In the genomic region with DNA sequence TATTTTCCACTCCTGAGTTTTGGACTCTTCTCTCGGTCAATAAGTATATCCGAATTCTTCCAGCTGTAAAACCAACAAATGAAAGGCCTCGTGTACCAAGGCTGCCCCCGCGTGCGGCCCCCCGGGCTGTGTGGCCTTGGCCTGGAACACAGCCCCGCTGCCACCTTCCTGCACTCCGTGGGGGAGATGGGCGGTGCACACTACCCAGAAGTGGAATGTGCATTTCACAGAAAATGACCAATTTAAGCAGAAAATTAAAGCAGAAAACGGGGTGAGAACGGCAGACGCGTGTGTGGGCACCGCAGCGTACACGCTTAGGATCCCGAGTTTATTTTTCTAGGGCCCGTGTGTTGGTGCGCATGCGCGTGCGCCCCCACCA, we compare ENCODE assay signal across 9 cellular contexts. TPM values are rescaled to one million over a fixed set of nuclear protein-coding genes. Genes with fewer than 3 reads are reported as not detected.
DNase-seq lines count a peak whose midpoint lies in the region; ATAC-seq, FAIRE-seq and TF ChIP-seq lines count a peak whose summit lies in the region.
"Had no signal": no experiment of that assay in that cellular context is flagged by ENCODE, and none has a peak within 500 bp of the region (broad histone marks: within the 10 kb centered on the region; RNA-seq: fewer than 3 reads in every experiment).

No MANE protein-coding gene starts in this region.

- DNase-seq in HFF-Myc (ENCODE audit: extremely low read depth, low read depth) (no peak), K562 (ENCODE audit: extremely low read depth in 1 of 4, low spot score in 3 of 4) (no peak), mesothelial cell of epicardium (ENCODE audit: low spot score in 2 of 2, unreplicated experiment in 2 of 2) (no peak), NCI-H146 (lab: John Stamatoyannopoulos, UW) (no peak), foreskin keratinocyte (no peak), hypothalamus (lab: John Stamatoyannopoulos, UW) (no peak)
- DNase-seq in stimulated activated naive CD8-positive, alpha-beta T cell treated with anti-CD3 and anti-CD28 coated beads, Interleukin-15, amount 100 ng/mL, for 72 hours = no peak
- no peak for DNase-seq in stimulated activated CD4-positive, alpha-beta T cell treated with anti-CD3 and anti-CD28 coated beads, Interleukin-15, amount 100 ng/mL, for 24 hours
- DNase-seq: NCI-H187 had no signal

- in situ Hi-C loops in K562 (cut with MboI) = no loop called here

- H3K9ac ChIP-seq in K562 (ENCODE audit: insufficient read depth in 1 of 2, low read depth in 2 of 2, low read length in 2 of 2) = no peak overlapping the region

- TF ChIP-seq EP300 in K562 (IDR thresholded peaks at IDR 0.05; ENCODE audit: low read length) = no peak

- H3K27me3 ChIP-seq in K562 (ENCODE audit: control insufficient read depth in 2 of 2, insufficient read depth in 2 of 2, low read length in 2 of 2) = peaks cover 0 to 22% of the 10 kb centered on the region in 2 experiments; a peak in 3 of 5 replicates
- peaks cover 14% of the 10 kb centered on the region for H3K27me3 ChIP-seq in foreskin keratinocyte

- peak overlapping the region; percentile 95 for H3K27ac Mint-ChIP-seq in mesothelial cell of epicardium
- peak overlapping the region in 1 of 2 donors; percentile 2 for H3K27ac Mint-ChIP-seq in stimulated activated naive CD8-positive, alpha-beta T cell treated with anti-CD3 and anti-CD28 coated beads, Interleukin-15, amount 100 ng/mL, for 72 hours

- TF ChIP-seq RAD21 in K562 (CRISPR knock-in tag; conservative IDR thresholded peaks at IDR 0.05 in 1 of 2, IDR thresholded peaks at IDR 0.05 in 1 of 2) = no peak

- H3K4me3 Mint-ChIP-seq in mesothelial cell of epicardium = peak overlapping the region; percentile 66
- peak overlapping the region; percentile 74 to 83 for H3K4me3 Mint-ChIP-seq in stimulated activated naive CD8-positive, alpha-beta T cell treated with anti-CD3 and anti-CD28 coated beads, Interleukin-15, amount 100 ng/mL, for 72 hours

- TF ChIP-seq POLR2A in K562 (conservative IDR thresholded peaks at IDR 0.05) = no peak

- H3K79me2 ChIP-seq in K562 (ENCODE audit: control insufficient read depth, insufficient read depth, low read length) = no peaks in the 10 kb centered on the region

- no peak for TF ChIP-seq CTCF in HFF-Myc (IDR thresholded peaks at IDR 0.05; ENCODE audit: low read depth, low read length, missing control alignments)
- no peak for TF ChIP-seq CTCF in K562 (IDR thresholded peaks at IDR 0.05 in 2 of 3, conservative IDR thresholded peaks at IDR 0.05 in 1 of 3; ENCODE audit: insufficient read depth in 2 of 3, low read depth in 1 of 3, low read length in 3 of 3)
- TF ChIP-seq CTCF in mesothelial cell of epicardium (IDR thresholded peaks at IDR 0.05; ENCODE audit: unreplicated experiment) = no peak
- TF ChIP-seq CTCF in foreskin keratinocyte (conservative IDR thresholded peaks at IDR 0.05) = no peak

- H3K4me1 Mint-ChIP-seq in mesothelial cell of epicardium = peaks cover 22% of the 10 kb centered on the region
- peaks cover 22% of the 10 kb centered on the region for H3K4me1 Mint-ChIP-seq in stimulated activated naive CD8-positive, alpha-beta T cell treated with anti-CD3 and anti-CD28 coated beads, Interleukin-15, amount 100 ng/mL, for 72 hours

- CTCF ChIA-PET in K562 (lab: Yijun Ruan, JAX; ENCODE audit: low intra/inter-chr PET ratio) = no interaction called here

- H3K4me1 ChIP-seq in K562 (replicated peaks in 1 of 2; ENCODE audit: control insufficient read depth in 2 of 2, insufficient read depth in 2 of 2, low read length in 2 of 2) = no peaks in the 10 kb centered on the region
- H3K4me1 ChIP-seq in foreskin keratinocyte = peaks cover 8% of the 10 kb centered on the region

- no peak overlapping the region for H3K27ac ChIP-seq in K562 (ENCODE audit: extremely low read depth, low read depth, low read length)
- H3K27ac ChIP-seq in foreskin keratinocyte = no peak overlapping the region

- WGBS in K562 (ENCODE audit: insufficient coverage, low coverage, missing lambda C conversion rate) = 10% methylated on average over 11 of the region's 23 CpGs

- H4K20me1 ChIP-seq in K562 (replicated peaks; ENCODE audit: control insufficient read depth, insufficient read depth, low read length) = no peaks in the 10 kb centered on the region

- H3K9me1 ChIP-seq in K562 (ENCODE audit: control insufficient read depth, insufficient read depth, low read length) = no peaks in the 10 kb centered on the region

- no peaks in the 10 kb centered on the region for H3K36me3 Mint-ChIP-seq in mesothelial cell of epicardium

- intact Hi-C loops in K562 (cut with micrococcal nuclease) = no loop called here

- ATAC-seq in K562 (no peak), foreskin keratinocyte (no peak)
- ATAC-seq in stimulated activated naive CD8-positive, alpha-beta T cell treated with anti-CD3 and anti-CD28 coated beads, Interleukin-15, amount 100 ng/mL, for 72 hours = no peak

- H3K4me3 ChIP-seq in HFF-Myc (replicated peaks; ENCODE audit: low read depth, low read length) = peak overlapping the region; percentile 54
- no peak overlapping the region for H3K4me3 ChIP-seq in K562

- H3K9me3 ChIP-seq in K562 (replicated peaks; ENCODE audit: control insufficient read depth, insufficient read depth, low read depth, low read length) = no peaks in the 10 kb centered on the region

- no peak overlapping the region for H3K4me2 ChIP-seq in K562 (ENCODE audit: insufficient read depth, low read length)

- no peaks in the 10 kb centered on the region for H3K9me3 Mint-ChIP-seq in mesothelial cell of epicardium
- H3K9me3 Mint-ChIP-seq in stimulated activated naive CD8-positive, alpha-beta T cell treated with anti-CD3 and anti-CD28 coated beads, Interleukin-15, amount 100 ng/mL, for 72 hours = no peaks in the 10 kb centered on the region

- no peak overlapping the region for H2AFZ ChIP-seq in K562 (ENCODE audit: low read depth, low read length)

- H3K27me3 Mint-ChIP-seq in mesothelial cell of epicardium (ENCODE audit: low read depth) = no peaks in the 10 kb centered on the region
- H3K27me3 Mint-ChIP-seq in stimulated activated naive CD8-positive, alpha-beta T cell treated with anti-CD3 and anti-CD28 coated beads, Interleukin-15, amount 100 ng/mL, for 72 hours = peaks cover 38% of the 10 kb centered on the region

- H3K36me3 ChIP-seq in K562 (ENCODE audit: control insufficient read depth, insufficient read depth, low read length) = no peaks in the 10 kb centered on the region

- POLR2A ChIA-PET in K562 (lab: Yijun Ruan, JAX) = no interaction called here

- FAIRE-seq in K562 (lab: Jason Lieb, UNC) = no peak

- BruUV-seq in K562 (replicated peaks; lab: Mats Ljungman, UMichigan) = no TSS peak

TF ChIP-seq in K562, 482 proteins besides CTCF, POLR2A, EP300 and RAD21:
- TF ChIP-seq NRF1 (conservative IDR thresholded peaks at IDR 0.05 in 1 of 2, IDR thresholded peaks at IDR 0.05 in 1 of 2) = peak; percentile 22 to 42; a peak in 2 of 4 replicates
- TF ChIP-seq CGGBP1 (CRISPR knock-in tag; IDR thresholded peaks at IDR 0.05) = no peak
TF ChIP-seq in K562: peak in this region for 1.

RNA-seq across cellular contexts. Expression of gene ZNF516, which starts 34.4 kb away (rescaled TPM):
- total RNA-seq in K562 (2011; cell fraction: chromatin; rRNA removed; ENCODE audit: low replicate concordance) = 0.11 and 0.21 TPM in 2 replicates
- 0.13 and 0.50 TPM in 2 replicates for total RNA-seq in K562 (2011; cell fraction: nucleolus; rRNA removed)
- total RNA-seq in K562 (2011; cell fraction: nucleoplasm; rRNA removed) = 0.15 and 0.23 TPM in 2 replicates
- total RNA-seq in K562 (2014; rRNA removed) (0.04 and 0.05 TPM in 2 replicates), K562 (2014; rRNA removed; fragmentation: Illumina TruSeq; extraction: Trizol) (0.03 TPM in 1 of 2 replicates, not detected in the other), K562 (2015; rRNA removed; fragmentation: Illumina TruSeq; extraction: Trizol) (0.04 TPM in 2 replicates), K562 (2021) (0.20 and 0.56 TPM in 2 replicates), mesothelial cell of epicardium (84.4 to 92.1 TPM (median 90.9 TPM) in 3 replicates), foreskin keratinocyte (11.7 and 14.6 TPM in 2 replicates)
- polyA plus RNA-seq in K562 (2011; rRNA removed) (0.11 TPM in 1 of 2 replicates, not detected in the other), K562 (2014; fragmentation: Illumina TruSeq; extraction: Trizol) (0.07 TPM in 1 of 2 replicates, not detected in the other), K562 (2014; fragmentation: Nextera tagmentation; extraction: Ambion mirVana) (not detected), K562 (2014; rRNA removed) (0.05 and 0.09 TPM in 2 replicates), foreskin keratinocyte (5.9 and 8.2 TPM in 2 replicates)
- 0.01 and 0.82 TPM in 2 replicates for polyA plus RNA-seq in K562 (2011; cell fraction: cytosol; rRNA removed)
- 0.03 and 0.31 TPM in 2 replicates for polyA plus RNA-seq in K562 (2011; cell fraction: nucleus; rRNA removed)
- polyA plus RNA-seq in K562 (2012) = 0.09 and 0.40 TPM in 2 replicates
- 0.14 TPM in 1 of 2 replicates, not detected in the other for polyA minus RNA-seq in K562 (2011; rRNA and poly(A)+ RNA removed)
- polyA minus RNA-seq in K562 (2011; cell fraction: cytosol; rRNA and poly(A)+ RNA removed) = 0.10 and 0.18 TPM in 2 replicates
- polyA minus RNA-seq in K562 (2011; cell fraction: nucleus; rRNA and poly(A)+ RNA removed) = 0.11 and 0.27 TPM in 2 replicates
